ENCODE assay signal across 9 cellular contexts in the genomic region with DNA sequence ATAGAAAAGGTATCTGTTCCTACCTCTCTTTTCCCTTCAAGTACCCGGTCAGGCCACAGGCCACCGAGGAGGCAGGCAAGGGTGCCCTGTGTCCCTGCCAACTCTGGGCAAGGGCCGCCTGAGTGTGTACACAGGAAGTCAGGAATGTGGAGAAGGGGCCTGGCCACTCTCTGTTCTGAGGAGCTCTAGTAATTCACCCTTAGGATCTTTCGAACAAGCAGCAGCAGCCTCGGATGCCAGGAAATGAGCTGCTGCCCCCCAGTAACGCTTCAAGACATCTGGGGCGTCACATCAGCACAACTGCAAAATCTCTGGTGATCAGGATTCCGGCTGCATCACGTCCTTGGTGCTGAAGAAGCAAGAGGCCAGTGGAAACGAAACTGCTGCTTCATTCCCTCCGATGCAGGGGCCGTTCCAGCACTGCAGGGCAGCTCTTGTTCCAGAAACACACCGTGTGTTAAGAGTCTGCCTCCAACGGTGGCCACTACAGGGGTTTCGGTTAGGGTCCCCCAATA. TPM values are rescaled to one million over a fixed set of nuclear protein-coding genes. Genes with fewer than 3 reads are reported as not detected.
DNase-seq lines count a peak whose midpoint lies in the region; ATAC-seq and TF ChIP-seq lines count a peak whose summit lies in the region.
"Had no signal": no experiment of that assay in that cellular context is flagged by ENCODE, and none has a peak within 500 bp of the region (broad histone marks: within the 10 kb centered on the region; RNA-seq: fewer than 3 reads in every experiment).

No MANE protein-coding gene starts in this region.

- H3K4me3 Mint-ChIP-seq in Caco-2 (ENCODE audit: unreplicated experiment), result peak overlapping the region; percentile 85
- peak overlapping the region; percentile 72 for H3K4me3 Mint-ChIP-seq in activated T-helper 17 cell treated with anti-CD3 and anti-CD28 coated beads, Interleukin-2, amount 50 U/mL, for 72 hours
- no peak overlapping the region for H3K4me3 Mint-ChIP-seq in activated CD4-positive, alpha-beta T cell treated with anti-CD3 and anti-CD28 coated beads for 36 hours

- H3K9me3 ChIP-seq in Caco-2, result no peaks in the 10 kb centered on the region

- H3K4me1 Mint-ChIP-seq in Caco-2 (ENCODE audit: low read depth, unreplicated experiment), result peaks cover 46% of the 10 kb centered on the region
- H3K4me1 Mint-ChIP-seq in activated T-helper 17 cell treated with anti-CD3 and anti-CD28 coated beads, Interleukin-2, amount 50 U/mL, for 72 hours, result peaks cover 16% of the 10 kb centered on the region
- peaks cover 18% of the 10 kb centered on the region for H3K4me1 Mint-ChIP-seq in activated CD4-positive, alpha-beta T cell treated with anti-CD3 and anti-CD28 coated beads for 36 hours

- CTCF ChIA-PET in Caco-2 (lab: Charles Lee), result interaction anchor here (1.1 to 1.2 kb wide), 2 partner anchors 19 to 103 kb away, joined by 3 to 4 read pairs; no protein-coding TSS in a partner anchor
- CTCF ChIA-PET in activated CD4-positive, alpha-beta T cell treated with anti-CD3 and anti-CD28 coated beads for 36 hours (lab: Charles Lee), result interaction anchor here (0.6 kb wide), 1 partner anchor 301 kb away, joined by 3 read pairs; no protein-coding TSS in a partner anchor

- POLR2A ChIA-PET in Caco-2 (lab: Charles Lee), result no interaction called here
- POLR2A ChIA-PET in activated CD4-positive, alpha-beta T cell treated with anti-CD3 and anti-CD28 coated beads for 36 hours (lab: Charles Lee), result no interaction called here

- H3K36me3 Mint-ChIP-seq in Caco-2 (ENCODE audit: insufficient read depth, unreplicated experiment), result peaks cover 38% of the 10 kb centered on the region
- no peaks in the 10 kb centered on the region for H3K36me3 Mint-ChIP-seq in activated T-helper 17 cell treated with anti-CD3 and anti-CD28 coated beads, Interleukin-2, amount 50 U/mL, for 72 hours (ENCODE audit: low read depth)
- no peaks in the 10 kb centered on the region for H3K36me3 Mint-ChIP-seq in activated CD4-positive, alpha-beta T cell treated with anti-CD3 and anti-CD28 coated beads for 36 hours (ENCODE audit: low read depth)

- DNase-seq in Caco-2, result no peak
- DNase-seq in left ventricle myocardium superior, result peak; percentile 74
- peak; percentile 39 for DNase-seq in renal cortical epithelial cell (ENCODE audit: low read depth)
- DNase-seq in activated CD4-positive, alpha-beta T cell treated with anti-CD3 and anti-CD28 coated beads for 36 hours, result no peak
- DNase-seq in stimulated activated CD4-positive, alpha-beta T cell treated with anti-CD3 and anti-CD28 coated beads, Interleukin-1b, Interleukin-23, amount 100 ng/mL, for 48 hours, result no peak
- DNase-seq: T1000 had no signal

- peaks cover 43% of the 10 kb centered on the region for H3K4me1 ChIP-seq in Caco-2

- peaks cover 8% of the 10 kb centered on the region for H3K36me3 ChIP-seq in Caco-2 (ENCODE audit: control insufficient read depth, insufficient read depth, low read length)

- TF ChIP-seq CTCF in Caco-2 (IDR thresholded peaks at IDR 0.05; ENCODE audit: insufficient read depth in 1 of 2, low read depth in 1 of 2, low read length in 1 of 2, severe bottlenecking in 1 of 2, unreplicated experiment in 1 of 2), result no peak

- intact Hi-C loops in Caco-2 (cut with micrococcal nuclease; ENCODE audit: unreplicated experiment) (no loop called here), left ventricle myocardium superior (cut with micrococcal nuclease) (no loop called here)
- intact Hi-C loops in activated CD4-positive, alpha-beta T cell treated with anti-CD3 and anti-CD28 coated beads for 36 hours (cut with DNase I, micrococcal nuclease), result no loop called here

- no peak for ATAC-seq in activated T-helper 17 cell treated with anti-CD3 and anti-CD28 coated beads, Interleukin-2, amount 50 U/mL, for 72 hours (replicated peaks)
- ATAC-seq in left ventricle myocardium superior (peak; percentile 57), HG03045 (IDR thresholded peaks at IDR 0.05; ENCODE audit: unreplicated experiment) (no peak), GM19467 (IDR thresholded peaks at IDR 0.05; ENCODE audit: unreplicated experiment) (no peak)
- ATAC-seq in activated CD4-positive, alpha-beta T cell treated with anti-CD3 and anti-CD28 coated beads for 36 hours, result no peak

- no peaks in the 10 kb centered on the region for H3K27me3 Mint-ChIP-seq in Caco-2 (ENCODE audit: insufficient read depth, unreplicated experiment)
- peaks cover 8% of the 10 kb centered on the region for H3K27me3 Mint-ChIP-seq in activated T-helper 17 cell treated with anti-CD3 and anti-CD28 coated beads, Interleukin-2, amount 50 U/mL, for 72 hours
- peaks cover 4% of the 10 kb centered on the region for H3K27me3 Mint-ChIP-seq in activated CD4-positive, alpha-beta T cell treated with anti-CD3 and anti-CD28 coated beads for 36 hours

- peak overlapping the region; percentile 84 for H3K4me3 ChIP-seq in Caco-2 (ENCODE audit: low read depth, low read length)

- H3K9me3 Mint-ChIP-seq in Caco-2 (ENCODE audit: unreplicated experiment), result peaks cover 10% of the 10 kb centered on the region
- no peaks in the 10 kb centered on the region for H3K9me3 Mint-ChIP-seq in activated T-helper 17 cell treated with anti-CD3 and anti-CD28 coated beads, Interleukin-2, amount 50 U/mL, for 72 hours
- H3K9me3 Mint-ChIP-seq in activated CD4-positive, alpha-beta T cell treated with anti-CD3 and anti-CD28 coated beads for 36 hours (ENCODE audit: low read depth), result no peaks in the 10 kb centered on the region

- H3K27ac Mint-ChIP-seq in Caco-2 (ENCODE audit: unreplicated experiment), result peak overlapping the region; percentile 75
- no peak overlapping the region for H3K27ac Mint-ChIP-seq in activated T-helper 17 cell treated with anti-CD3 and anti-CD28 coated beads, Interleukin-2, amount 50 U/mL, for 72 hours
- no peak overlapping the region for H3K27ac Mint-ChIP-seq in activated CD4-positive, alpha-beta T cell treated with anti-CD3 and anti-CD28 coated beads for 36 hours

- BruUV-seq in Caco-2 (replicated peaks; lab: Mats Ljungman, UMichigan), result no TSS peak

- no peaks in the 10 kb centered on the region for H3K27me3 ChIP-seq in Caco-2 (replicated peaks; ENCODE audit: control insufficient read depth, insufficient read depth, low read length)

RNA-seq across cellular contexts. Expression of a gene that starts 2.0 kb away (rescaled TPM):
- 37.9 and 40.1 TPM in 2 replicates for total RNA-seq in Caco-2 (2022)
- 1 to 10 TPM; 2.4 to 3.7 TPM for total RNA-seq in activated T-helper 17 cell treated with anti-CD3 and anti-CD28 coated beads, Interleukin-2, amount 50 U/mL, for 72 hours
- total RNA-seq in left ventricle myocardium superior, result 10.3 TPM
- total RNA-seq in renal cortical epithelial cell, result 13.9 and 17.7 TPM in 2 replicates
- 1 to 10 TPM; 6.0 to 9.0 TPM for total RNA-seq in activated CD4-positive, alpha-beta T cell treated with anti-CD3 and anti-CD28 coated beads for 36 hours

RNA-seq across cellular contexts. Expression of a gene that starts 55.9 kb away (rescaled TPM):
- total RNA-seq in Caco-2 (2022), result 48.8 and 51.5 TPM in 2 replicates
- total RNA-seq in activated T-helper 17 cell treated with anti-CD3 and anti-CD28 coated beads, Interleukin-2, amount 50 U/mL, for 72 hours, result 10 to 100 TPM; 22.7 to 23.8 TPM
- total RNA-seq in left ventricle myocardium superior, result 30.1 TPM
- 15.6 and 30.5 TPM in 2 replicates for total RNA-seq in renal cortical epithelial cell
- total RNA-seq in activated CD4-positive, alpha-beta T cell treated with anti-CD3 and anti-CD28 coated beads for 36 hours, result 10 to 100 TPM; 19.6 to 23.3 TPM

Comparison
In these comparisons a context has a peak if more than half of its experiments do, and no peak if none do; other contexts are left out.
1. DNase-seq: peak in left ventricle myocardium superior (single experiment) and renal cortical epithelial cell (single experiment); none in Caco-2 (0 of 2), activated CD4-positive, alpha-beta T cell treated with anti-CD3 and anti-CD28 coated beads for 36 hours (single experiment) and stimulated activated CD4-positive, alpha-beta T cell treated with anti-CD3 and anti-CD28 coated beads, Interleukin-1b, Interleukin-23, amount 100 ng/mL, for 48 hours (single experiment).